In genomic region chr19:28984315-28984714, GRCh38 we compare ENCODE assay signal across 25 cellular contexts.
"Had no signal": no experiment of that assay in that cellular context is flagged by ENCODE, and none has a peak within 500 bp of the region (broad histone marks: within the 10 kb centered on the region; RNA-seq: fewer than 3 reads in every experiment).

No MANE protein-coding gene starts in this region.

- H3K27me3 ChIP-seq: neutrophil, pancreas, right lobe of liver, thyroid gland, tibial nerve, upper lobe of left lung, uterus had no signal

- H3K9me3 ChIP-seq: neutrophil, pancreas, prostate gland, right lobe of liver, sigmoid colon, stomach, thoracic aorta, thyroid gland, upper lobe of left lung, uterus had no signal

- H3K27ac ChIP-seq: pancreas, prostate gland, right lobe of liver, sigmoid colon, stomach, thoracic aorta, thyroid gland, tibial nerve, upper lobe of left lung, uterus had no signal

- DNase-seq: naive thymus-derived CD4-positive, alpha-beta T cell; natural killer cell; nucleus accumbens; pancreas; retina; right cardiac atrium; right lobe of liver; sigmoid colon; small intestine; stimulated activated CD4-positive, alpha-beta T cell treated with anti-CD3 and anti-CD28 coated beads, Interleukin-15, amount 100 ng/mL, for 24 hours; stimulated activated CD4-positive, alpha-beta T cell treated with anti-CD3 and anti-CD28 coated beads, Interleukin-2, amount 100 ng/mL, for 24 hours; stimulated activated CD4-positive, alpha-beta T cell treated with anti-CD3 and anti-CD28 coated beads, Interleukin-2, amount 100 ng/mL, for 48 hours; stimulated activated CD4-positive, alpha-beta T cell treated with anti-CD3 and anti-CD28 coated beads, Interleukin-4, amount 100 ng/mL, for 24 hours; stimulated activated naive B cell treated with anti-CD40 and anti-IgM and Interleukin-4, amounts not matched to agents 10 μg/mL and 1 μg/mL and 100 μg/mL, for 72 hours; stimulated activated naive CD4-positive, alpha-beta T cell treated with Interleukin-2 at 50 U/mL for 16 hours; stomach; thyroid gland; trophoblast cell; upper lobe of left lung; uterus had no signal

- H3K4me1 ChIP-seq: pancreas, prostate gland, right lobe of liver, sigmoid colon, stomach, thyroid gland, tibial nerve, upper lobe of left lung, uterus had no signal

- H3K36me3 ChIP-seq: neutrophil, pancreas, prostate gland, right lobe of liver, sigmoid colon, stomach, thoracic aorta, thyroid gland, tibial nerve, upper lobe of left lung, uterus had no signal

- ATAC-seq: naive thymus-derived CD4-positive, alpha-beta T cell; pancreas; right cardiac atrium; right lobe of liver; stimulated activated effector memory CD8-positive, alpha-beta T cell treated with anti-CD3 and anti-CD28 coated beads, Interleukin-12 subunit alpha, Interleukin-12 subunit beta, amount 100 ng/mL, for 72 hours; stimulated activated naive B cell treated with anti-CD40 and anti-IgM and Interleukin-4, amounts not matched to agents 10 μg/mL and 1 μg/mL and 100 μg/mL, for 72 hours had no signal

- FAIRE-seq: pancreas, small intestine had no signal

- H3K4me3 ChIP-seq: pancreas, prostate gland, right lobe of liver, sigmoid colon, stomach, thoracic aorta, thyroid gland, tibial nerve, upper lobe of left lung, uterus had no signal
